In the genomic region with DNA sequence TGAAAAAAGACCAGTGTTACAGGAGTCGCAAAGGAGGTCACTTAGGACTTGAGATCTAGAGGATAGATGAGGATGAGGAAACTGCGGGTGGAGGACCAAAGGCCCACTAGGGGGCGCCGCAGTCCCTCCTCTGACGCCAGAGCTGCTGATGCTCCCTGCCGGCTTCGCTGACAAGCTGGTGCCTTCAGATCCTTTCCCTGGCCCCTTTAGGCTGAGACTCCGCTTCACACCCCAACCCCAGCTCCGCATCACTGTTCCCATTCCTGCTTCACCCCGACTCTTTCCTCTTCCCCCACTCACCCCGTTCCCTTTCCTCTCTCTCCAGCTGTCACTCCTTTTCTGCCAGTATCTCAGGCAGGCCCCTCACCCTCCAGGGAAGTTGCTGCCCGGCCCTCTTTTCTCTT, we compare ENCODE assay signal across 8 cellular contexts. TPM values are rescaled to one million over a fixed set of nuclear protein-coding genes. Genes with fewer than 3 reads are reported as not detected.
DNase-seq lines count a peak whose midpoint lies in the region; ATAC-seq and TF ChIP-seq lines count a peak whose summit lies in the region.

No MANE protein-coding gene starts in this region.

- no peak for TF ChIP-seq EP300 in esophagus muscularis mucosa (IDR thresholded peaks at IDR 0.05)

- peaks cover 17% of the 10 kb centered on the region for H3K36me3 Mint-ChIP-seq in activated T-cell treated with anti-CD3 and anti-CD28 coated beads, Interleukin-2, amount 50 U/mL, for 4 hours (ENCODE audit: insufficient read depth)
- peaks cover 8% of the 10 kb centered on the region for H3K36me3 Mint-ChIP-seq in natural killer cell
- H3K36me3 Mint-ChIP-seq in stimulated activated memory B cell treated with anti-CD40 and anti-IgM and Interleukin-4, amounts not matched to agents 10 μg/mL and 1 μg/mL and 100 μg/mL, for 72 hours: peaks cover 29% of the 10 kb centered on the region

- no peak overlapping the region for H3K27ac ChIP-seq in Panc1 (ENCODE audit: low read length)
- peak overlapping the region; percentile 4 to 57 (median 42) for H3K27ac ChIP-seq in esophagus muscularis mucosa (replicated peaks in 1 of 4)

- intact Hi-C loops in Panc1 (cut with micrococcal nuclease; ENCODE audit: unreplicated experiment) (loop anchor here (2.0 kb wide), 1 partner anchor 39 kb away; no protein-coding TSS in a partner anchor), esophagus muscularis mucosa (cut with DNase I) (loop anchor here (10.0 kb wide), 1 partner anchor 289 kb away; no protein-coding TSS in a partner anchor), natural killer cell (cut with micrococcal nuclease) (loop anchor here (2.0 to 5.0 kb wide), 2 partner anchors 13 to 292 kb away; a partner anchor contains a TSS)

- H3K27me3 ChIP-seq in Panc1 (ENCODE audit: control insufficient read depth, insufficient read depth, low read length): peaks cover 22% of the 10 kb centered on the region
- H3K27me3 ChIP-seq in esophagus muscularis mucosa: peaks cover 0 to 39% (median 25%) of the 10 kb centered on the region in 4 donors

- peaks cover 25% of the 10 kb centered on the region for H3K27me3 Mint-ChIP-seq in activated T-cell treated with anti-CD3 and anti-CD28 coated beads, Interleukin-2, amount 50 U/mL, for 4 hours (ENCODE audit: low read depth)
- H3K27me3 Mint-ChIP-seq in natural killer cell (ENCODE audit: low read depth in 2 of 2): peaks cover 25 to 26% of the 10 kb centered on the region in 2 donors
- H3K27me3 Mint-ChIP-seq in stimulated activated memory B cell treated with anti-CD40 and anti-IgM and Interleukin-4, amounts not matched to agents 10 μg/mL and 1 μg/mL and 100 μg/mL, for 72 hours: peaks cover 26% of the 10 kb centered on the region

- H3K4me3 ChIP-seq in Panc1 (ENCODE audit: low read depth in 2 of 2, low read length in 2 of 2): no peak overlapping the region
- H3K4me3 ChIP-seq in esophagus muscularis mucosa: no peak overlapping the region

- CTCF ChIA-PET in Panc1 (lab: Charles Lee): interaction anchor here (0.6 to 1.9 kb wide), 4 partner anchors 28 to 206 kb away, joined by 3 to 13 read pairs (median 4); no protein-coding TSS in a partner anchor

- in situ Hi-C loops in Panc1 (cut with HindIII; ENCODE audit: low pct_unique_long_range_greater_than_20kb, low sequenced_read_pairs): no loop called here

- DNase-seq in DMS53 (lab: John Stamatoyannopoulos, UW): peak; percentile 87
- peak; percentile 74 to 89 for DNase-seq in Kasumi-1 (lab: John Stamatoyannopoulos, UW)
- DNase-seq in Panc1 (ENCODE audit: low read depth, low spot score): no peak
- peak; percentile 77 for DNase-seq in activated T-cell treated with anti-CD3 and anti-CD28 coated beads, Interleukin-2, amount 50 U/mL, for 4 hours
- peak; percentile 95 for DNase-seq in esophagus muscularis mucosa (ENCODE audit: extremely low spot score)
- peak; percentile 64 for DNase-seq in natural killer cell

- BruUV-seq in Panc1 (replicated peaks; lab: Mats Ljungman, UMichigan): no TSS peak

- TF ChIP-seq POLR2A in esophagus muscularis mucosa (IDR thresholded peaks at IDR 0.05; ENCODE audit: low read depth): no peak

- H3K27ac Mint-ChIP-seq in natural killer cell: no peak overlapping the region
- no peak overlapping the region for H3K27ac Mint-ChIP-seq in stimulated activated memory B cell treated with anti-CD40 and anti-IgM and Interleukin-4, amounts not matched to agents 10 μg/mL and 1 μg/mL and 100 μg/mL, for 72 hours

- H3K4me1 Mint-ChIP-seq in activated T-cell treated with anti-CD3 and anti-CD28 coated beads, Interleukin-2, amount 50 U/mL, for 4 hours (ENCODE audit: low read depth): peaks cover 13% of the 10 kb centered on the region
- H3K4me1 Mint-ChIP-seq in natural killer cell: peaks cover 11 to 18% of the 10 kb centered on the region in 2 donors
- peaks cover 18% of the 10 kb centered on the region for H3K4me1 Mint-ChIP-seq in stimulated activated memory B cell treated with anti-CD40 and anti-IgM and Interleukin-4, amounts not matched to agents 10 μg/mL and 1 μg/mL and 100 μg/mL, for 72 hours

- POLR2A ChIA-PET in Panc1 (lab: Charles Lee): interaction anchor here (0.6 kb wide), 1 partner anchor 46 kb away, joined by 6 read pairs; no protein-coding TSS in a partner anchor

- no peaks in the 10 kb centered on the region for H3K4me1 ChIP-seq in Panc1 (ENCODE audit: control insufficient read depth, insufficient read depth, low read length)
- H3K4me1 ChIP-seq in esophagus muscularis mucosa: peaks cover 7 to 22% (median 15%) of the 10 kb centered on the region in 4 donors

- no peaks in the 10 kb centered on the region for H3K9me3 Mint-ChIP-seq in activated T-cell treated with anti-CD3 and anti-CD28 coated beads, Interleukin-2, amount 50 U/mL, for 4 hours
- no peaks in the 10 kb centered on the region for H3K9me3 Mint-ChIP-seq in natural killer cell
- no peaks in the 10 kb centered on the region for H3K9me3 Mint-ChIP-seq in stimulated activated memory B cell treated with anti-CD40 and anti-IgM and Interleukin-4, amounts not matched to agents 10 μg/mL and 1 μg/mL and 100 μg/mL, for 72 hours

- no peaks in the 10 kb centered on the region for H3K9me3 ChIP-seq in Panc1 (ENCODE audit: control insufficient read depth, insufficient read depth, low read depth, low read length)
- H3K9me3 ChIP-seq in esophagus muscularis mucosa: no peaks in the 10 kb centered on the region

- H3K36me3 ChIP-seq in Panc1 (ENCODE audit: control insufficient read depth, insufficient read depth, low read length) (no peaks in the 10 kb centered on the region), esophagus muscularis mucosa (peaks cover 0 to 28% (median 21%) of the 10 kb centered on the region in 4 donors)

- 37% methylated on average over 12 of the region's 12 CpGs for WGBS in esophagus muscularis mucosa

- TF ChIP-seq CTCF in Panc1 (IDR thresholded peaks at IDR 0.05) (peak; percentile 91), esophagus muscularis mucosa (IDR thresholded peaks at IDR 0.05) (peak; percentile 80 to 94 (median 81)), natural killer cell (IDR thresholded peaks at IDR 0.05) (peak; percentile 63)

- ATAC-seq in Panc1 (peak; percentile 82), natural killer cell (peak; percentile 61 to 81 (median 70)), HG02642 (IDR thresholded peaks at IDR 0.05; ENCODE audit: poor library complexity, unreplicated experiment) (no peak)
- ATAC-seq in activated T-cell treated with anti-CD3 and anti-CD28 coated beads, Interleukin-2, amount 50 U/mL, for 4 hours: peak; percentile 53 to 67
- peak; percentile 56 for ATAC-seq in stimulated activated memory B cell treated with anti-CD40 and anti-IgM and Interleukin-4, amounts not matched to agents 10 μg/mL and 1 μg/mL and 100 μg/mL, for 72 hours

- H3K4me3 Mint-ChIP-seq in activated T-cell treated with anti-CD3 and anti-CD28 coated beads, Interleukin-2, amount 50 U/mL, for 4 hours: no peak overlapping the region
- H3K4me3 Mint-ChIP-seq in natural killer cell: no peak overlapping the region
- no peak overlapping the region for H3K4me3 Mint-ChIP-seq in stimulated activated memory B cell treated with anti-CD40 and anti-IgM and Interleukin-4, amounts not matched to agents 10 μg/mL and 1 μg/mL and 100 μg/mL, for 72 hours

RNA-seq across cellular contexts. Expression of a gene that starts 4.3 kb away (rescaled TPM):
- not detected for total RNA-seq in Panc1 (2021; ENCODE audit: unreplicated experiment)
- not detected for polyA plus RNA-seq in Panc1 (2012; ENCODE audit: insufficient read length)
- not detected for total RNA-seq in activated T-cell treated with anti-CD3 and anti-CD28 coated beads, Interleukin-2, amount 50 U/mL, for 4 hours
- not detected for total RNA-seq in esophagus muscularis mucosa
- not detected for total RNA-seq in natural killer cell

RNA-seq across cellular contexts. Expression of a gene that starts 12.7 kb away (rescaled TPM):
- 18.8 TPM for total RNA-seq in Panc1 (2021; ENCODE audit: unreplicated experiment)
- polyA plus RNA-seq in Panc1 (2012; ENCODE audit: insufficient read length): 29.5 TPM
- total RNA-seq in activated T-cell treated with anti-CD3 and anti-CD28 coated beads, Interleukin-2, amount 50 U/mL, for 4 hours: 10 to 100 TPM; 30.5 to 45.7 (median 43.1) TPM
- 10 to 100 TPM; 12.0 to 27.0 (median 21.9) TPM for total RNA-seq in esophagus muscularis mucosa
- 10 to 100 TPM; 26.3 to 35.3 (median 32.1) TPM for total RNA-seq in natural killer cell

RNA-seq across cellular contexts. Expression of a gene that starts 15.7 kb away (rescaled TPM):
- total RNA-seq in Panc1 (2021; ENCODE audit: unreplicated experiment) (0.08 TPM), esophagus muscularis mucosa (under 1 TPM in 1 of 4 donors, not detected in 3; 0.06 TPM), natural killer cell (not detected)
- polyA plus RNA-seq in Panc1 (2012; ENCODE audit: insufficient read length): not detected
- under 1 TPM in 1 of 3 donors, not detected in 2; 0.32 TPM for total RNA-seq in activated T-cell treated with anti-CD3 and anti-CD28 coated beads, Interleukin-2, amount 50 U/mL, for 4 hours

RNA-seq across cellular contexts. Expression of a gene that starts 29.9 kb away (rescaled TPM):
- 0.15 TPM for total RNA-seq in Panc1 (2021; ENCODE audit: unreplicated experiment)
- polyA plus RNA-seq in Panc1 (2012; ENCODE audit: insufficient read length): 0.67 TPM
- not detected for total RNA-seq in activated T-cell treated with anti-CD3 and anti-CD28 coated beads, Interleukin-2, amount 50 U/mL, for 4 hours
- total RNA-seq in esophagus muscularis mucosa: 100 to 1,000 TPM; 101 to 214 (median 130) TPM
- not detected for total RNA-seq in natural killer cell

RNA-seq across cellular contexts. Expression of a gene that starts 53.9 kb away (rescaled TPM):
- total RNA-seq in Panc1 (2021; ENCODE audit: unreplicated experiment): 4.4 TPM
- 2.5 TPM for polyA plus RNA-seq in Panc1 (2012; ENCODE audit: insufficient read length)
- total RNA-seq in activated T-cell treated with anti-CD3 and anti-CD28 coated beads, Interleukin-2, amount 50 U/mL, for 4 hours: 1 to 10 TPM; 4.1 to 5.7 (median 4.5) TPM
- 1 to 10 TPM; 2.8 to 4.9 (median 4.6) TPM for total RNA-seq in esophagus muscularis mucosa
- total RNA-seq in natural killer cell: 1 to 10 TPM; 3.8 to 5.1 (median 3.9) TPM
